8 cellular contexts compared by ENCODE assay signal in genomic region chr9:128818839-128819715, GRCh38. TPM values are rescaled to one million over a fixed set of nuclear protein-coding genes. Genes with fewer than 3 reads are reported as not detected.
DNase-seq lines count a peak whose midpoint lies in the region; ATAC-seq and TF ChIP-seq lines count a peak whose summit lies in the region.

No MANE protein-coding gene starts in this region.

- H2AFZ ChIP-seq in neural cell (ENCODE audit: low read depth, low read length): no peak overlapping the region

- H3K9me2 ChIP-seq in neural cell (ENCODE audit: insufficient read depth, low read length): no peaks in the 10 kb centered on the region

- H3K4me2 ChIP-seq in neural cell (ENCODE audit: low read length): peak overlapping the region; percentile 84

- no peaks in the 10 kb centered on the region for H3K9me3 Mint-ChIP-seq in activated T-cell treated with anti-CD3 and anti-CD28 coated beads, Interleukin-2, amount 50 U/mL, for 72 hours
- H3K9me3 Mint-ChIP-seq in type B pancreatic cell: no peaks in the 10 kb centered on the region

- H3K27me3 Mint-ChIP-seq in activated T-cell treated with anti-CD3 and anti-CD28 coated beads, Interleukin-2, amount 50 U/mL, for 72 hours (ENCODE audit: low read depth): no peaks in the 10 kb centered on the region
- no peaks in the 10 kb centered on the region for H3K27me3 Mint-ChIP-seq in type B pancreatic cell

- H3K9ac ChIP-seq in neural cell (ENCODE audit: low read length): peak overlapping the region; percentile 71

- no peaks in the 10 kb centered on the region for H3K27me3 ChIP-seq in neural cell (ENCODE audit: insufficient read depth, low read depth, low read length)

- no peaks in the 10 kb centered on the region for H3K9me3 ChIP-seq in neural cell (ENCODE audit: low read length)

- no peaks in the 10 kb centered on the region for H3K79me2 ChIP-seq in neural cell (replicated peaks; ENCODE audit: insufficient read depth, low read length)

- no peaks in the 10 kb centered on the region for H3F3A ChIP-seq in neural cell (ENCODE audit: insufficient read depth, low read length, poor library complexity, severe bottlenecking)

- H4K20me1 ChIP-seq in neural cell (ENCODE audit: insufficient read depth): no peaks in the 10 kb centered on the region

- TF ChIP-seq EP300 in neural cell (conservative IDR thresholded peaks at IDR 0.05; ENCODE audit: poor library complexity, severe bottlenecking): no peak

- peak overlapping the region; percentile 81 for H3K4me3 Mint-ChIP-seq in activated T-cell treated with anti-CD3 and anti-CD28 coated beads, Interleukin-2, amount 50 U/mL, for 72 hours
- peak overlapping the region; percentile 89 for H3K4me3 Mint-ChIP-seq in type B pancreatic cell

- H3K4me3 ChIP-seq in fibroblast of villous mesenchyme (ENCODE audit: low read depth, low read length) (peak overlapping the region; percentile 72), neural cell (ENCODE audit: low read length) (peak overlapping the region; percentile 93)

- peak overlapping the region; percentile 12 for H3K27ac ChIP-seq in neural cell (ENCODE audit: low read length)

- peaks cover 0 to 2% of the 10 kb centered on the region in 2 donors for H3K36me3 Mint-ChIP-seq in activated T-cell treated with anti-CD3 and anti-CD28 coated beads, Interleukin-2, amount 50 U/mL, for 72 hours (ENCODE audit: insufficient read depth in 2 of 2)
- H3K36me3 Mint-ChIP-seq in type B pancreatic cell: no peaks in the 10 kb centered on the region

- no peak overlapping the region for H3K27ac Mint-ChIP-seq in activated T-cell treated with anti-CD3 and anti-CD28 coated beads, Interleukin-2, amount 50 U/mL, for 72 hours
- H3K27ac Mint-ChIP-seq in type B pancreatic cell: peak overlapping the region; percentile 62

- TF ChIP-seq CTCF in fibroblast of villous mesenchyme (IDR thresholded peaks at IDR 0.05; ENCODE audit: insufficient read depth, low read depth, low read length) (no peak), neural cell (IDR thresholded peaks at IDR 0.05; ENCODE audit: poor library complexity, severe bottlenecking) (no peak), type B pancreatic cell (conservative IDR thresholded peaks at IDR 0.05) (no peak)

- DNase-seq in NCI-H1436 (lab: John Stamatoyannopoulos, UW) (peak; percentile 16), NCI-H1436 treated with DMSO at 0.1 percent for 48 hours (lab: John Stamatoyannopoulos, UW) (no peak), NCI-H2196 treated with DMSO at 0.1 percent for 48 hours (lab: John Stamatoyannopoulos, UW; ENCODE audit: unreplicated experiment) (peak; percentile 37), fibroblast of villous mesenchyme (ENCODE audit: low read depth) (peak; percentile 5), type B pancreatic cell (ENCODE audit: extremely low spot score, unreplicated experiment) (no peak)
- peak; percentile 50 to 56 for DNase-seq in activated T-cell treated with anti-CD3 and anti-CD28 coated beads, Interleukin-2, amount 50 U/mL, for 72 hours

- no peaks in the 10 kb centered on the region for H3K36me3 ChIP-seq in neural cell (ENCODE audit: insufficient read depth, low read length)

- TF ChIP-seq RAD21 in neural cell (conservative IDR thresholded peaks at IDR 0.05): no peak

- peak; percentile 13 for ATAC-seq in HG02870 (IDR thresholded peaks at IDR 0.05; ENCODE audit: unreplicated experiment)
- peak; percentile 46 to 50 for ATAC-seq in activated T-cell treated with anti-CD3 and anti-CD28 coated beads, Interleukin-2, amount 50 U/mL, for 72 hours (replicated peaks in 1 of 2)

- H3K4me1 Mint-ChIP-seq in activated T-cell treated with anti-CD3 and anti-CD28 coated beads, Interleukin-2, amount 50 U/mL, for 72 hours (ENCODE audit: low read depth): peaks cover 35% of the 10 kb centered on the region
- H3K4me1 Mint-ChIP-seq in type B pancreatic cell (ENCODE audit: unreplicated experiment): peaks cover 9% of the 10 kb centered on the region

TF ChIP-seq in neural cell, 6 proteins besides CTCF, POLR2A, EP300 and RAD21:
- TF ChIP-seq EZH2 (IDR thresholded peaks at IDR 0.05; ENCODE audit: borderline replicate concordance, insufficient read depth, low read length, poor library complexity, severe bottlenecking) (no peak), MXI1 (conservative IDR thresholded peaks at IDR 0.05; ENCODE audit: poor library complexity, severe bottlenecking) (peak; percentile 67), TAF1 (IDR thresholded peaks at IDR 0.05; ENCODE audit: low read depth) (no peak), REST (IDR thresholded peaks at IDR 0.05; ENCODE audit: borderline replicate concordance) (no peak), SMC3 (conservative IDR thresholded peaks at IDR 0.05; ENCODE audit: poor library complexity) (no peak)

RNA-seq across cellular contexts. Expression of gene ENDOG, which starts 0.8 kb away (rescaled TPM):
- total RNA-seq in activated T-cell treated with anti-CD3 and anti-CD28 coated beads, Interleukin-2, amount 50 U/mL, for 72 hours: 10 to 100 TPM; 12.7 to 15.0 TPM
- total RNA-seq in fibroblast of villous mesenchyme (17.3 and 26.4 TPM in 2 replicates), type B pancreatic cell (ENCODE audit: low replicate concordance) (24.1 and 30.8 TPM in 2 replicates)
- 60.1 and 61.5 TPM in 2 replicates for polyA plus RNA-seq in neural cell
- polyA minus RNA-seq in neural cell: 29.5 and 36.0 TPM in 2 replicates

RNA-seq across cellular contexts. Expression of gene SPOUT1, which starts 10.5 kb away (rescaled TPM):
- total RNA-seq in activated T-cell treated with anti-CD3 and anti-CD28 coated beads, Interleukin-2, amount 50 U/mL, for 72 hours: 10 to 100 TPM; 64.8 to 69.1 TPM
- 11.7 and 12.6 TPM in 2 replicates for total RNA-seq in fibroblast of villous mesenchyme
- 26.7 and 34.7 TPM in 2 replicates for polyA plus RNA-seq in neural cell
- polyA minus RNA-seq in neural cell: 18.3 and 18.4 TPM in 2 replicates
- 46.7 and 53.4 TPM in 2 replicates for total RNA-seq in type B pancreatic cell (ENCODE audit: low replicate concordance)

RNA-seq across cellular contexts. Expression of gene TBC1D13, which starts 32.0 kb away (rescaled TPM):
- 10 to 100 TPM; 15.9 to 17.7 TPM for total RNA-seq in activated T-cell treated with anti-CD3 and anti-CD28 coated beads, Interleukin-2, amount 50 U/mL, for 72 hours
- 10.4 and 12.9 TPM in 2 replicates for total RNA-seq in fibroblast of villous mesenchyme
- 24.4 and 30.0 TPM in 2 replicates for polyA plus RNA-seq in neural cell
- 16.1 and 16.9 TPM in 2 replicates for polyA minus RNA-seq in neural cell
- 29.0 and 33.5 TPM in 2 replicates for total RNA-seq in type B pancreatic cell (ENCODE audit: low replicate concordance)

RNA-seq across cellular contexts. Expression of gene ZER1, which starts 47.4 kb away (rescaled TPM):
- 10 to 100 TPM; 30.6 to 32.6 TPM for total RNA-seq in activated T-cell treated with anti-CD3 and anti-CD28 coated beads, Interleukin-2, amount 50 U/mL, for 72 hours
- total RNA-seq in fibroblast of villous mesenchyme: 17.3 and 22.9 TPM in 2 replicates
- polyA plus RNA-seq in neural cell: 30.6 and 32.2 TPM in 2 replicates
- 50.4 and 55.2 TPM in 2 replicates for polyA minus RNA-seq in neural cell
- total RNA-seq in type B pancreatic cell (ENCODE audit: low replicate concordance): 36.8 and 45.7 TPM in 2 replicates

Comparison
In these comparisons a context has a peak if more than half of its experiments do, and no peak if none do; other contexts are left out.
1. DNase-seq: peak in NCI-H1436 (single experiment), NCI-H2196 treated with DMSO at 0.1 percent for 48 hours (single experiment), activated T-cell treated with anti-CD3 and anti-CD28 coated beads, Interleukin-2, amount 50 U/mL, for 72 hours (2 of 2) and fibroblast of villous mesenchyme (single experiment); none in NCI-H1436 treated with DMSO at 0.1 percent for 48 hours (single experiment) and type B pancreatic cell (single experiment).